Comparison of ENCODE assay signal across 9 cellular contexts in the genomic region with DNA sequence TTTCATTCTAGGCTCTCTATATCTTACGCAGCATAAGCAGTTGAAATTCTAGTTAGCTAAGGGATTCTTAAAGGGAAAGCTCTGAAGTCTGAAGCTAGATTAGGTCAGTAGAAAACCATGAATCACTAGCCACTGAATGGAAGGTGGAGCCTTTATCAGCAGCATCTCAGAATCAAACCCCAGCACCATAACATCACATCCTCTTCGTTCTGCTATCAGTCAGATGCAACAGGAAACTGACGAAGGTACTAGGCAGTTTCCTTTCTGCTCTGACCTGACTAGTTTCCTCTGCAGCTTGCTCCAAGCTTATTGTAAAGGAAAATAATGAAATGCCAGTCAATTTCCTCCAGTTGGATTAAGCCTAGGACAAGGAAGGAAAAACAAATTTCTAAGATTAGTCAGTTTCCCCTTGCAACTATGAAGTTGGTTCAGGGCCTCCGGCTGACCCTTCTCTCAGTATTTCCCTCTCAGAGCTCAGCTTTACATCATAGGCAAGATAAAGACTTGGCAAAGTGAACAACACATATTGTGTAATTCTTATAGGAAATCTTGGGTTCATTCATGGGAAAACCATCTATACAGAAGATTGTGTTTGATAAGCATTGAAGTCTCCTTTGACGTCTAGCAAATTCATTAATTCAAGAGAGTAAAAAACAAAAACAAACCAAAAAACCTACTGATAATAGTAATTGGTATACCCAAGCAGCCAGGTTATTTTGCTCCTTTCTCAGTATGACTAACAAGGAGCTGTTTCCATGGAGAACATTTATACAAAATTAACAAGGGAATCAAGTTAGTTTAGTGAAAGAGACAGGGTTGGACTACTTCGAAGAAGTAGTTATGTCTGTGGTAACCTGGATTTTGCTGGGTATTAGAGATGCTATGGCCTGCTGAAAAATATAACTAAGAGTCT. TPM values are rescaled to one million over a fixed set of nuclear protein-coding genes. Genes with fewer than 3 reads are reported as not detected.
A peak's percentile ranks its signal among the peaks of the same experiment; 100 is the strongest.
DNase-seq lines count a peak whose midpoint lies in the region; ATAC-seq, FAIRE-seq and TF ChIP-seq lines count a peak whose summit lies in the region.
"Had no signal": no experiment of that assay in that cellular context is flagged by ENCODE, and none has a peak within 500 bp of the region (broad histone marks: within the 10 kb centered on the region; RNA-seq: fewer than 3 reads in every experiment).

No MANE protein-coding gene starts in this region.

- no peak for DNase-seq in GM18507 (ENCODE audit: extremely low spot score, insufficient read length, low read depth)
- DNase-seq in RCC 7860 (ENCODE audit: low spot score), result peak; percentile 85
- DNase-seq in activated naive CD8-positive, alpha-beta T cell treated with anti-CD3 and anti-CD28 coated beads for 36 hours, result peak; percentile 44
- peak; percentile 85 for DNase-seq in kidney epithelial cell (ENCODE audit: low read depth)
- DNase-seq in stimulated activated naive B cell treated with anti-CD40 and anti-IgM and Interleukin-4, amounts not matched to agents 10 μg/mL and 1 μg/mL and 100 μg/mL, for 72 hours, result peak; percentile 33
- no peak for DNase-seq in NCI-H2196 (lab: John Stamatoyannopoulos, UW; ENCODE audit: unreplicated experiment)
- DNase-seq in MG63, result no peak

- H3K4me1 Mint-ChIP-seq in activated naive CD8-positive, alpha-beta T cell treated with anti-CD3 and anti-CD28 coated beads for 36 hours, result peaks cover 30% of the 10 kb centered on the region
- peaks cover 10 to 27% of the 10 kb centered on the region in 2 donors for H3K4me1 Mint-ChIP-seq in stimulated activated naive B cell treated with anti-CD40 and anti-IgM and Interleukin-4, amounts not matched to agents 10 μg/mL and 1 μg/mL and 100 μg/mL, for 72 hours

- H3K36me3 ChIP-seq in kidney epithelial cell (ENCODE audit: control insufficient read depth, insufficient read depth, low read length) (no peaks in the 10 kb centered on the region), MG63 (no peaks in the 10 kb centered on the region)
- H3K36me3 ChIP-seq: cardiac muscle cell had no signal

- H3K27me3 ChIP-seq in kidney epithelial cell (ENCODE audit: control insufficient read depth, insufficient read depth, low read length), result no peaks in the 10 kb centered on the region
- no peaks in the 10 kb centered on the region for H3K27me3 ChIP-seq in MG63
- H3K27me3 ChIP-seq: cardiac muscle cell had no signal

- peaks cover 1% of the 10 kb centered on the region for H3K9me3 Mint-ChIP-seq in activated naive CD8-positive, alpha-beta T cell treated with anti-CD3 and anti-CD28 coated beads for 36 hours
- H3K9me3 Mint-ChIP-seq in stimulated activated naive B cell treated with anti-CD40 and anti-IgM and Interleukin-4, amounts not matched to agents 10 μg/mL and 1 μg/mL and 100 μg/mL, for 72 hours, result peaks cover 0 to 2% of the 10 kb centered on the region in 2 donors

- H3K27ac Mint-ChIP-seq in activated naive CD8-positive, alpha-beta T cell treated with anti-CD3 and anti-CD28 coated beads for 36 hours, result peak overlapping the region; percentile 95
- H3K27ac Mint-ChIP-seq in stimulated activated naive B cell treated with anti-CD40 and anti-IgM and Interleukin-4, amounts not matched to agents 10 μg/mL and 1 μg/mL and 100 μg/mL, for 72 hours, result peak overlapping the region; percentile 84

- H3K9me3 ChIP-seq in MG63, result 0 out of 2 replicates have a peak, but pooled peaks cover 4% of the 10 kb centered on the region

- H3K4me3 Mint-ChIP-seq in activated naive CD8-positive, alpha-beta T cell treated with anti-CD3 and anti-CD28 coated beads for 36 hours, result peak overlapping the region; percentile 50
- peak overlapping the region; percentile 36 to 43 for H3K4me3 Mint-ChIP-seq in stimulated activated naive B cell treated with anti-CD40 and anti-IgM and Interleukin-4, amounts not matched to agents 10 μg/mL and 1 μg/mL and 100 μg/mL, for 72 hours

- TF ChIP-seq CTCF in kidney epithelial cell (IDR thresholded peaks at IDR 0.05; ENCODE audit: insufficient read depth, low read length, poor library complexity, severe bottlenecking), result no peak

- no peak overlapping the region for H3K4me3 ChIP-seq in kidney epithelial cell (ENCODE audit: low read depth, low read length)
- H3K4me3 ChIP-seq in MG63, result no peak overlapping the region
- H3K4me3 ChIP-seq: cardiac muscle cell had no signal

- peaks cover 1% of the 10 kb centered on the region for H3K36me3 Mint-ChIP-seq in activated naive CD8-positive, alpha-beta T cell treated with anti-CD3 and anti-CD28 coated beads for 36 hours
- H3K36me3 Mint-ChIP-seq in stimulated activated naive B cell treated with anti-CD40 and anti-IgM and Interleukin-4, amounts not matched to agents 10 μg/mL and 1 μg/mL and 100 μg/mL, for 72 hours, result peaks cover 0 to 1% of the 10 kb centered on the region in 2 donors

- ATAC-seq in HG02840 (IDR thresholded peaks at IDR 0.05; ENCODE audit: low FRiP score, unreplicated experiment), result peak; percentile 80
- peak; percentile 99 for ATAC-seq in stimulated activated naive B cell treated with anti-CD40 and anti-IgM and Interleukin-4, amounts not matched to agents 10 μg/mL and 1 μg/mL and 100 μg/mL, for 72 hours (replicated peaks)

- no peaks in the 10 kb centered on the region for H3K27me3 Mint-ChIP-seq in activated naive CD8-positive, alpha-beta T cell treated with anti-CD3 and anti-CD28 coated beads for 36 hours
- H3K27me3 Mint-ChIP-seq in stimulated activated naive B cell treated with anti-CD40 and anti-IgM and Interleukin-4, amounts not matched to agents 10 μg/mL and 1 μg/mL and 100 μg/mL, for 72 hours, result no peaks in the 10 kb centered on the region

- FAIRE-seq in GM18507 (lab: Jason Lieb, UNC) (peak; percentile 78), RCC 7860 (lab: Jason Lieb, UNC) (peak; percentile 88)

RNA-seq across cellular contexts. Expression of gene CFAP54, which starts 43.4 kb away (rescaled TPM):
- under 1 TPM; 0.26 to 0.52 TPM for total RNA-seq in activated naive CD8-positive, alpha-beta T cell treated with anti-CD3 and anti-CD28 coated beads for 36 hours
- total RNA-seq in kidney epithelial cell, result 0.41 and 0.79 TPM in 2 replicates
- total RNA-seq in MG63 (2014; rRNA removed; shearing (Covaris generic); ENCODE audit: low replicate concordance), result not detected in 2 replicates

RNA-seq across cellular contexts. Expression of gene CDK17, which starts 45.8 kb away (rescaled TPM):
- 10 to 100 TPM; 30.1 to 31.7 TPM for total RNA-seq in activated naive CD8-positive, alpha-beta T cell treated with anti-CD3 and anti-CD28 coated beads for 36 hours
- 46.4 and 51.8 TPM in 2 replicates for total RNA-seq in kidney epithelial cell
- 18.4 and 57.2 TPM in 2 replicates for total RNA-seq in MG63 (2014; rRNA removed; shearing (Covaris generic); ENCODE audit: low replicate concordance)

Comparison
In these comparisons a context has a peak if more than half of its experiments do, and no peak if none do; other contexts are left out.
1. DNase-seq: peak in RCC 7860 (single experiment), activated naive CD8-positive, alpha-beta T cell treated with anti-CD3 and anti-CD28 coated beads for 36 hours (single experiment), kidney epithelial cell (single experiment) and stimulated activated naive B cell treated with anti-CD40 and anti-IgM and Interleukin-4, amounts not matched to agents 10 μg/mL and 1 μg/mL and 100 μg/mL, for 72 hours (single experiment); none in GM18507 (single experiment), NCI-H2196 (single experiment) and MG63 (single experiment).